ENCODE assay signal across 8 cellular contexts in the genomic region with DNA sequence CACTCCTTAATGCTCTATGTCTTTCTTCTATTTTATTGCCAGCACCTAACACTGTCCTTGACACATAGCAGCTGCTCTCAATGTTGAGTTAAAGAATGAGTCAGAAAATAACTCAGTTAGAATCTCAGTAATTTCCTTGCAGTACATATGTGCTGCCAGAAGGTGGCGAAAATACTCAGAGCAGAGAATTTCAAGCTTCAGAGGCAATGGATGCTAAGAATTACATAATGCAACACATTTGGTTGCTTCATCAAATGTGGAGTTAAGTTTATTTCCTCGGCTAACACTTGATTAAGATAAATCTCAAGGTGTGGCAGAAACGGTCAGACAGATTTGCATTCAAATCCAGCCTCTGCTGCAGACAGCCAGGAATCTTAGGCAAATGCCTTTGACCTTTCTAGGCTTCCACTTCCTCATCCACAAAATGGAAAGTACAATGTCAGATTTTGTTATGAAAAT.
DNase-seq lines count a peak whose midpoint lies in the region; FAIRE-seq and TF ChIP-seq lines count a peak whose summit lies in the region.

No MANE protein-coding gene starts in this region.

- no peaks in the 10 kb centered on the region for H3K4me1 ChIP-seq in Loucy (ENCODE audit: insufficient read depth, low read length, poor library complexity, severe bottlenecking)

- in situ Hi-C loops in brain microvascular endothelial cell (cut with HindIII; ENCODE audit: low pct_ligation_motif_present, low sequenced_read_pairs): no loop called here

- H3K27me3 ChIP-seq in Loucy (ENCODE audit: insufficient read depth, low read length, poor library complexity, severe bottlenecking) (no peaks in the 10 kb centered on the region), brain microvascular endothelial cell (replicated peaks) (no peaks in the 10 kb centered on the region)

- H2AFZ ChIP-seq in Loucy (ENCODE audit: low read length): peak overlapping the region; percentile 22; the same call in 1 of the 2 replicates

- H3K4me2 ChIP-seq in Loucy (ENCODE audit: low read depth, low read length, poor library complexity, severe bottlenecking): no peak overlapping the region

- no peaks in the 10 kb centered on the region for H3K27me3 Mint-ChIP-seq in HFFc6 (ENCODE audit: insufficient read depth)

- no peaks in the 10 kb centered on the region for H3K79me2 ChIP-seq in Loucy (ENCODE audit: insufficient read depth, low read length)

- no peak overlapping the region for H3K4me3 Mint-ChIP-seq in HFFc6

- H3K9me3 ChIP-seq in Loucy (ENCODE audit: insufficient read depth, low read depth, low read length): no peaks in the 10 kb centered on the region

- H3K36me3 ChIP-seq in Loucy (ENCODE audit: insufficient read depth, low read length) (no peaks in the 10 kb centered on the region), brain microvascular endothelial cell (replicated peaks) (no peaks in the 10 kb centered on the region)

- H4K20me1 ChIP-seq in Loucy (ENCODE audit: insufficient read depth, low read length, poor library complexity, severe bottlenecking): no peaks in the 10 kb centered on the region

- FAIRE-seq in A204.1 (lab: Jason Lieb, UNC): peak; percentile 90

- H3K27ac ChIP-seq in brain microvascular endothelial cell: no peak overlapping the region

- H3F3A ChIP-seq in Loucy (ENCODE audit: low read depth): no peaks in the 10 kb centered on the region

- no peaks in the 10 kb centered on the region for H3K9me2 ChIP-seq in Loucy (replicated peaks; ENCODE audit: low read depth, low read length)

- H3K4me3 ChIP-seq in Loucy (ENCODE audit: low read length, poor library complexity, severe bottlenecking) (no peak overlapping the region), brain microvascular endothelial cell (ENCODE audit: low read depth, low read length) (no peak overlapping the region)

- no peak overlapping the region for H3K9ac ChIP-seq in Loucy (ENCODE audit: low read depth, low read length, poor library complexity, severe bottlenecking)

- peak overlapping the region; percentile 14; the same call in 1 of the 2 replicates for H3K27ac Mint-ChIP-seq in HFFc6

- peak; percentile 81 for DNase-seq in HFFc6
- DNase-seq in SHP77 treated with DMSO at 0.1 percent for 48 hours (lab: John Stamatoyannopoulos, UW): peak; percentile 28
- peak; percentile 87 for DNase-seq in brain microvascular endothelial cell
- peak; percentile 87 for DNase-seq in inferior parietal cortex (ENCODE audit: extremely low spot score)
- DNase-seq in stimulated activated CD4-positive, alpha-beta T cell treated with anti-CD3 and anti-CD28 coated beads, Interleukin-1b, Interleukin-23, amount 100 ng/mL, for 24 hours (ENCODE audit: low read depth in 4 of 4, low spot score in 1 of 4): peak; percentile 16 to 43 (median 24)

- peak; percentile 77 for TF ChIP-seq CTCF in GM12872 (IDR thresholded peaks at IDR 0.05; ENCODE audit: insufficient read depth, low read depth, low read length)
- TF ChIP-seq CTCF in HFFc6 (IDR thresholded peaks at IDR 0.05): peak; percentile 92
- peak; percentile 87 for TF ChIP-seq CTCF in Loucy (conservative IDR thresholded peaks at IDR 0.05; ENCODE audit: low read length)
- peak; percentile 78 for TF ChIP-seq CTCF in brain microvascular endothelial cell (IDR thresholded peaks at IDR 0.05; ENCODE audit: low read depth, low read length, missing control alignments)

- peaks cover 44% of the 10 kb centered on the region for H3K4me1 Mint-ChIP-seq in HFFc6 (ENCODE audit: low read depth)

- no peaks in the 10 kb centered on the region for H3K9me3 Mint-ChIP-seq in HFFc6

- no peaks in the 10 kb centered on the region for H3K36me3 Mint-ChIP-seq in HFFc6 (ENCODE audit: low read depth)

Comparison
In these comparisons a context has a peak if more than half of its experiments do, and no peak if none do; other contexts are left out.
1. DNase-seq: peak in every context shown above with its lines; median percentile 87 in brain microvascular endothelial cell; 87 in inferior parietal cortex; 81 in HFFc6; 28 in SHP77 treated with DMSO at 0.1 percent for 48 hours; 24 in stimulated activated CD4-positive, alpha-beta T cell treated with anti-CD3 and anti-CD28 coated beads, Interleukin-1b, Interleukin-23, amount 100 ng/mL, for 24 hours.